Comparison of ENCODE assay signal across 8 cellular contexts in genomic region chr12:78863482-78864427, GRCh38. TPM values are rescaled to one million over a fixed set of nuclear protein-coding genes. Genes with fewer than 3 reads are reported as not detected.
DNase-seq lines count a peak whose midpoint lies in the region; ATAC-seq lines count a peak whose summit lies in the region.

No MANE protein-coding gene starts in this region.

- H2AFZ ChIP-seq in trophoblast cell (ENCODE audit: insufficient read depth, low read length, poor library complexity), result peak overlapping the region; percentile 71

- no peak overlapping the region for H3K27ac ChIP-seq in trophoblast cell (ENCODE audit: low read depth, low read length)

- no peak overlapping the region for H4K12ac ChIP-seq in trophoblast cell (ENCODE audit: low read depth, low read length)

- H3K27ac Mint-ChIP-seq in T-helper 2 cell treated with Interferon-gamma antibody and Interleukin-4, amounts not matched to agents 5 μg/mL and 100 μg/mL, for 36 hours, result no peak overlapping the region

- no CpG with 5 or more reads among the region's 41 CpGs for WGBS in trophoblast cell (ENCODE audit: extremely low coverage, insufficient coverage, insufficient read length)

- no peaks in the 10 kb centered on the region for H3K36me3 Mint-ChIP-seq in T-helper 2 cell treated with Interferon-gamma antibody and Interleukin-4, amounts not matched to agents 5 μg/mL and 100 μg/mL, for 36 hours (ENCODE audit: low read depth)

- DNase-seq in DMS53 (lab: John Stamatoyannopoulos, UW) (peak; percentile 91), LoVo (ENCODE audit: low spot score) (peak; percentile 59), glomerular visceral epithelial cell (ENCODE audit: extremely low spot score) (peak; percentile 68), trophoblast cell (peak; percentile 27 to 55), SW 1271 (lab: John Stamatoyannopoulos, UW) (no peak)
- no peak for DNase-seq in T-helper 2 cell treated with Interferon-gamma antibody and Interleukin-4, amounts not matched to agents 5 μg/mL and 100 μg/mL, for 36 hours (ENCODE audit: low spot score)

- H3K4me1 Mint-ChIP-seq in T-helper 2 cell treated with Interferon-gamma antibody and Interleukin-4, amounts not matched to agents 5 μg/mL and 100 μg/mL, for 36 hours (ENCODE audit: low read depth), result peaks cover 2% of the 10 kb centered on the region

- peaks cover 25% of the 10 kb centered on the region for H3K27me3 Mint-ChIP-seq in T-helper 2 cell treated with Interferon-gamma antibody and Interleukin-4, amounts not matched to agents 5 μg/mL and 100 μg/mL, for 36 hours (ENCODE audit: low read depth)

- H3K27me3 ChIP-seq in trophoblast cell (ENCODE audit: insufficient read depth, low read length), result peaks cover 2% of the 10 kb centered on the region

- ATAC-seq in GM21619 (IDR thresholded peaks at IDR 0.05; ENCODE audit: unreplicated experiment), result peak; percentile 44
- ATAC-seq in HG02840 (IDR thresholded peaks at IDR 0.05; ENCODE audit: low FRiP score, unreplicated experiment), result no peak

- H3K9me3 Mint-ChIP-seq in T-helper 2 cell treated with Interferon-gamma antibody and Interleukin-4, amounts not matched to agents 5 μg/mL and 100 μg/mL, for 36 hours, result no peaks in the 10 kb centered on the region

- H3K4me2 ChIP-seq in trophoblast cell (ENCODE audit: low read length), result peak overlapping the region; percentile 95

- H3K23ac ChIP-seq in trophoblast cell (ENCODE audit: low read length), result no peak overlapping the region

- no peaks in the 10 kb centered on the region for H3K79me1 ChIP-seq in trophoblast cell (ENCODE audit: low read length)

- H3K4me3 ChIP-seq in trophoblast cell (ENCODE audit: low read depth, low read length), result peak overlapping the region; percentile 67

- H2BK12ac ChIP-seq in trophoblast cell (ENCODE audit: low read length), result no peak overlapping the region

- H2AK5ac ChIP-seq in trophoblast cell (ENCODE audit: low read length), result no peak overlapping the region

- no peak overlapping the region for H3K18ac ChIP-seq in trophoblast cell (ENCODE audit: low read length)

- H3K14ac ChIP-seq in trophoblast cell (ENCODE audit: low read length), result no peak overlapping the region

- H3K9me3 ChIP-seq in trophoblast cell (ENCODE audit: insufficient read depth, low read depth, low read length), result no peaks in the 10 kb centered on the region

- H4K91ac ChIP-seq in trophoblast cell (ENCODE audit: low read depth, low read length), result no peak overlapping the region

- no peaks in the 10 kb centered on the region for H3K36me3 ChIP-seq in trophoblast cell (ENCODE audit: control insufficient read depth in 1 of 2, insufficient read depth in 2 of 2, low read length in 2 of 2)

- peak overlapping the region; percentile 51 for H3K4me3 Mint-ChIP-seq in T-helper 2 cell treated with Interferon-gamma antibody and Interleukin-4, amounts not matched to agents 5 μg/mL and 100 μg/mL, for 36 hours

- H4K8ac ChIP-seq in trophoblast cell (ENCODE audit: low read depth, low read length), result peak overlapping the region; percentile 49

- no peak overlapping the region for H3K4ac ChIP-seq in trophoblast cell (ENCODE audit: low read depth, low read length)

- no peak overlapping the region for H2BK5ac ChIP-seq in trophoblast cell (ENCODE audit: low read depth, low read length, poor library complexity)

- no peaks in the 10 kb centered on the region for H3K79me2 ChIP-seq in trophoblast cell (ENCODE audit: control insufficient read depth, insufficient read depth, low read length, poor library complexity)

- H3K4me1 ChIP-seq in trophoblast cell (ENCODE audit: control insufficient read depth in 1 of 2, insufficient read depth in 2 of 2, low read length in 2 of 2), result peaks cover 6 to 10% of the 10 kb centered on the region in 2 experiments

- H2BK120ac ChIP-seq in trophoblast cell (ENCODE audit: insufficient read depth, low read length, poor library complexity), result no peak overlapping the region

- peak overlapping the region; percentile 33 for H3K9ac ChIP-seq in trophoblast cell (ENCODE audit: low read length)

RNA-seq across cellular contexts. Expression of gene SYT1, which starts 0.8 kb away (rescaled TPM):
- 1.1 and 1.4 TPM in 2 replicates for polyA plus RNA-seq in trophoblast cell (2013)

Comparison
In these comparisons a context has a peak if more than half of its experiments do, and no peak if none do; other contexts are left out.
1. DNase-seq: peak in DMS53 (single experiment), LoVo (single experiment), glomerular visceral epithelial cell (single experiment) and trophoblast cell (2 of 2); none in T-helper 2 cell treated with Interferon-gamma antibody and Interleukin-4, amounts not matched to agents 5 μg/mL and 100 μg/mL, for 36 hours (single experiment) and SW 1271 (0 of 2).